ENCODE assay signal across 17 cellular contexts in genomic region chrX:113124693-113125092, GRCh38.
DNase-seq lines count a peak whose midpoint lies in the region; ATAC-seq, FAIRE-seq and TF ChIP-seq lines count a peak whose summit lies in the region.
"Had no signal": no experiment of that assay in that cellular context is flagged by ENCODE, and none has a peak within 500 bp of the region (broad histone marks: within the 10 kb centered on the region; RNA-seq: fewer than 3 reads in every experiment).

No MANE protein-coding gene starts in this region.

- H4K5ac ChIP-seq in H1 (ENCODE audit: insufficient read length, low read depth, low read length) (no peak overlapping the region), mesendoderm (ENCODE audit: low read length) (no peak overlapping the region)

- no peak overlapping the region for H2BK5ac ChIP-seq in H1 (ENCODE audit: low read depth, low read length)
- no peak overlapping the region for H2BK5ac ChIP-seq in mesendoderm (ENCODE audit: low read length)

- H3K36me3 ChIP-seq in GM23338 (ENCODE audit: insufficient read depth) = peaks cover 8% of the 10 kb centered on the region; the same call in 1 of the 2 replicates
- no peaks in the 10 kb centered on the region for H3K36me3 ChIP-seq in HUES6 (ENCODE audit: control insufficient read depth, insufficient read depth, low read length)
- H3K36me3 ChIP-seq in H1 (ENCODE audit: control insufficient read depth in 2 of 4, insufficient read depth in 4 of 4, low read length in 3 of 4) = no peaks in the 10 kb centered on the region
- no peaks in the 10 kb centered on the region for H3K36me3 ChIP-seq in neural progenitor cell
- no peaks in the 10 kb centered on the region for H3K36me3 ChIP-seq in mesendoderm (ENCODE audit: control insufficient read depth, insufficient read depth, low read length)
- H3K36me3 ChIP-seq in sigmoid colon = no peaks in the 10 kb centered on the region
- H3K36me3 ChIP-seq: BLaER1 had no signal

- H2AK5ac ChIP-seq in H1 (ENCODE audit: low read depth, low read length) = no peak overlapping the region
- no peak overlapping the region for H2AK5ac ChIP-seq in mesendoderm (ENCODE audit: low read length)

- peaks cover 2% of the 10 kb centered on the region; the same call in 1 of the 3 replicates for H3K36me3 Mint-ChIP-seq in GM23338 (ENCODE audit: low read depth)
- H3K36me3 Mint-ChIP-seq in neural progenitor cell = no peaks in the 10 kb centered on the region
- H3K36me3 Mint-ChIP-seq: CD14-positive monocyte; CD4-positive, alpha-beta memory T cell had no signal

- H4K8ac ChIP-seq in H1 (ENCODE audit: extremely low read depth, insufficient read depth, low read length) (no peak overlapping the region), mesendoderm (ENCODE audit: low read depth, low read length) (no peak overlapping the region)

- H3K27ac ChIP-seq in GM23338 (ENCODE audit: low read depth) (peak overlapping the region; percentile 82), HUES6 (ENCODE audit: low read depth, low read length) (peak overlapping the region; percentile 78), H1 (ENCODE audit: low read depth, low read length) (no peak overlapping the region), neural progenitor cell (no peak overlapping the region), mesendoderm (ENCODE audit: low read depth, low read length) (no peak overlapping the region), sigmoid colon (no peak overlapping the region)
- H3K27ac ChIP-seq: BLaER1, KMS-11 had no signal

- H3K9me3 Mint-ChIP-seq in GM23338 (no peaks in the 10 kb centered on the region; the same call in 2 of the 3 replicates), neural progenitor cell (peaks cover 4% of the 10 kb centered on the region)

- peak overlapping the region; percentile 51 for H3K9ac ChIP-seq in HUES6 (ENCODE audit: low read length)
- H3K9ac ChIP-seq in H1 (replicated peaks in 1 of 4; ENCODE audit: extremely low read depth in 1 of 4, low read depth in 3 of 4, low read length in 3 of 4) = no peak overlapping the region
- no peak overlapping the region for H3K9ac ChIP-seq in neural progenitor cell
- H3K9ac ChIP-seq in mesendoderm (ENCODE audit: low read length) = no peak overlapping the region
- H3K9ac ChIP-seq: BLaER1, KMS-11 had no signal

- no peaks in the 10 kb centered on the region for H3K9me2 ChIP-seq in GM23338 (ENCODE audit: insufficient read depth)

- no peak for TF ChIP-seq EP300 in H1 (IDR thresholded peaks at IDR 0.05; ENCODE audit: borderline replicate concordance in 1 of 2, low read depth in 2 of 2, low read length in 2 of 2)
- TF ChIP-seq EP300 in sigmoid colon (IDR thresholded peaks at IDR 0.05) = no peak

- H3F3A ChIP-seq in GM23338 (replicated peaks; ENCODE audit: low read depth) = no peaks in the 10 kb centered on the region
- no peaks in the 10 kb centered on the region for H3F3A ChIP-seq in neural progenitor cell (ENCODE audit: low read depth)

- H3K9me3 ChIP-seq in HUES6 (ENCODE audit: control insufficient read depth, insufficient read depth, low read depth, low read length) = peaks cover 10% of the 10 kb centered on the region
- H3K9me3 ChIP-seq in H1 (ENCODE audit: insufficient read depth in 2 of 2, low read depth in 1 of 2, low read length in 1 of 2) = no peaks in the 10 kb centered on the region
- peaks cover 3% of the 10 kb centered on the region for H3K9me3 ChIP-seq in neural progenitor cell (ENCODE audit: low read depth)
- no peaks in the 10 kb centered on the region for H3K9me3 ChIP-seq in sigmoid colon
- H3K9me3 ChIP-seq: BLaER1 had no signal

- intact Hi-C loops in sigmoid colon (cut with DNase I) = no loop called here

- H3K4me1 ChIP-seq in GM23338 (ENCODE audit: insufficient read depth) (peaks cover 13% of the 10 kb centered on the region; the same call in 1 of the 2 replicates), HUES6 (ENCODE audit: control insufficient read depth, insufficient read depth, low read length) (peaks cover 29% of the 10 kb centered on the region), H1 (replicated peaks in 1 of 4; ENCODE audit: control insufficient read depth in 3 of 4, insufficient read depth in 4 of 4, low read length in 3 of 4) (peaks cover 0 to 6% (median 4%) of the 10 kb centered on the region in 4 experiments; a peak in 3 of 7 replicates), neural progenitor cell (peaks cover 5% of the 10 kb centered on the region), mesendoderm (ENCODE audit: control insufficient read depth, low read depth, low read length) (no peaks in the 10 kb centered on the region), sigmoid colon (no peaks in the 10 kb centered on the region)
- H3K4me1 ChIP-seq: BLaER1 had no signal

- no peak overlapping the region for H2BK15ac ChIP-seq in H1 (ENCODE audit: low read length)
- no peak overlapping the region for H2BK15ac ChIP-seq in mesendoderm (replicated peaks; ENCODE audit: low read depth)

- H3K27me3 Mint-ChIP-seq in GM23338 (ENCODE audit: insufficient read depth, low read depth, poor library complexity) = no peaks in the 10 kb centered on the region
- no peaks in the 10 kb centered on the region for H3K27me3 Mint-ChIP-seq in neural progenitor cell (ENCODE audit: insufficient read depth, low read depth)
- H3K27me3 Mint-ChIP-seq: CD4-positive, alpha-beta memory T cell had no signal

- H3K14ac ChIP-seq in H1 (ENCODE audit: insufficient read length) = no peak overlapping the region

- peaks cover 17% of the 10 kb centered on the region; the same call in 2 of the 3 replicates for H3K4me1 Mint-ChIP-seq in GM23338
- H3K4me1 Mint-ChIP-seq in neural progenitor cell = no peaks in the 10 kb centered on the region
- H3K4me1 Mint-ChIP-seq: CD14-positive monocyte; CD4-positive, alpha-beta memory T cell had no signal

- no peaks in the 10 kb centered on the region for H3K79me2 ChIP-seq in GM23338 (replicated peaks; ENCODE audit: insufficient read depth)
- no peaks in the 10 kb centered on the region for H3K79me2 ChIP-seq in H1 (ENCODE audit: control insufficient read depth in 1 of 2, insufficient read depth in 2 of 2, low read length in 2 of 2)
- H3K79me2 ChIP-seq in neural progenitor cell (ENCODE audit: low read depth) = no peaks in the 10 kb centered on the region
- no peaks in the 10 kb centered on the region for H3K79me2 ChIP-seq in mesendoderm (ENCODE audit: control insufficient read depth, insufficient read depth, low read length)

- ATAC-seq in GM23338 (peak; percentile 80), GM21576 (IDR thresholded peaks at IDR 0.05; ENCODE audit: unreplicated experiment) (no peak)
- ATAC-seq: GM12878 had no signal

- peak overlapping the region; percentile 67 for H3K4me2 ChIP-seq in GM23338
- H3K4me2 ChIP-seq in H1 (ENCODE audit: insufficient read depth in 1 of 2, low read depth in 2 of 2, low read length in 2 of 2) = peak overlapping the region in 1 of 2 experiments; percentile 21; a peak in 1 of 4 replicates
- no peak overlapping the region for H3K4me2 ChIP-seq in neural progenitor cell
- no peak overlapping the region for H3K4me2 ChIP-seq in mesendoderm (ENCODE audit: low read length)
- H3K4me2 ChIP-seq: BLaER1, KMS-11 had no signal

- H3K23ac ChIP-seq in H1 (ENCODE audit: insufficient read length) (no peak overlapping the region), mesendoderm (ENCODE audit: low read length) (no peak overlapping the region)

- no peak overlapping the region for H2BK12ac ChIP-seq in H1 (ENCODE audit: low read depth, low read length)

- H3K27me3 ChIP-seq in GM23338 (ENCODE audit: insufficient read depth) (no peaks in the 10 kb centered on the region), HUES6 (ENCODE audit: control insufficient read depth, insufficient read depth, low read length) (no peaks in the 10 kb centered on the region), H1 (replicated peaks in 1 of 4; ENCODE audit: control insufficient read depth in 3 of 4, extremely low read depth in 1 of 4, insufficient read depth in 3 of 4, low read length in 3 of 4) (no peaks in the 10 kb centered on the region), neural progenitor cell (no peaks in the 10 kb centered on the region), mesendoderm (ENCODE audit: insufficient read depth, low read length, poor library complexity) (no peaks in the 10 kb centered on the region), sigmoid colon (no peaks in the 10 kb centered on the region)

- DNase-seq in GM23338 (ENCODE audit: low spot score) = peak; percentile 5
- DNase-seq in H1 (ENCODE audit: low read depth in 1 of 2, low spot score in 2 of 2) = no peak
- peak; percentile 12 for DNase-seq in neural progenitor cell (ENCODE audit: low spot score)
- no peak for DNase-seq in mesendoderm
- no peak for DNase-seq in sigmoid colon
- DNase-seq: 8988T; CD4-positive, alpha-beta memory T cell; DMS79 treated with DMSO at 0.1 percent for 48 hours; GOT3; HCEC 1CT had no signal

- H3K27ac Mint-ChIP-seq in GM23338 (peak overlapping the region; percentile 78), neural progenitor cell (no peak overlapping the region)
- H3K27ac Mint-ChIP-seq: CD14-positive monocyte; CD4-positive, alpha-beta memory T cell had no signal

- H3K79me1 ChIP-seq in H1 (ENCODE audit: low read depth, low read length) (no peaks in the 10 kb centered on the region), mesendoderm (ENCODE audit: low read length) (no peaks in the 10 kb centered on the region)

- POLR2A ChIA-PET in H1 (lab: Charles Lee; ENCODE audit: partially characterized antibody) = no interaction called here

- H3K4me3 Mint-ChIP-seq in GM23338 = no peak overlapping the region
- no peak overlapping the region for H3K4me3 Mint-ChIP-seq in neural progenitor cell
- H3K4me3 Mint-ChIP-seq: CD14-positive monocyte; CD4-positive, alpha-beta memory T cell had no signal

- FAIRE-seq in H1 (lab: Jason Lieb, UNC) = peak; percentile 81
- FAIRE-seq: GM12878, HTR-8/SVneo had no signal

- no peak overlapping the region for H4K91ac ChIP-seq in H1 (replicated peaks; ENCODE audit: insufficient read length, low read length)

- no peak overlapping the region for H2BK120ac ChIP-seq in H1 (replicated peaks; ENCODE audit: low read depth, low read length)
- no peak overlapping the region for H2BK120ac ChIP-seq in mesendoderm (ENCODE audit: low read depth, low read length)

- TF ChIP-seq POLR2A in H1 (IDR thresholded peaks at IDR 0.05; ENCODE audit: control extremely low read depth in 1 of 2, low read depth in 2 of 2, low read length in 2 of 2) = no peak
- no peak for TF ChIP-seq POLR2A in sigmoid colon (IDR thresholded peaks at IDR 0.05)

- no peak overlapping the region for H2BK20ac ChIP-seq in H1 (ENCODE audit: low read length)

- CTCF ChIA-PET in H1 (lab: Charles Lee; ENCODE audit: partially characterized antibody) = no interaction called here

- no peak for TF ChIP-seq RAD21 in H1 (IDR thresholded peaks at IDR 0.05 in 1 of 2, conservative IDR thresholded peaks at IDR 0.05 in 1 of 2; ENCODE audit: low read depth in 2 of 2, low read length in 2 of 2)

- H4K20me1 ChIP-seq in GM23338 (replicated peaks; ENCODE audit: insufficient read depth) = no peaks in the 10 kb centered on the region
- H4K20me1 ChIP-seq in H1 (replicated peaks in 1 of 2; ENCODE audit: control insufficient read depth in 1 of 2, insufficient read depth in 2 of 2, low read length in 2 of 2) = no peaks in the 10 kb centered on the region
- H4K20me1 ChIP-seq in neural progenitor cell (ENCODE audit: low read depth) = no peaks in the 10 kb centered on the region
- H4K20me1 ChIP-seq: BLaER1 had no signal

- no peak overlapping the region for H3K4ac ChIP-seq in H1 (replicated peaks; ENCODE audit: insufficient read length, low read depth, low read length)
- no peak overlapping the region for H3K4ac ChIP-seq in mesendoderm (ENCODE audit: low read depth, low read length)

- H2AFZ ChIP-seq in GM23338 = 0 out of 2 replicates have a peak overlapping the region, but pooled peaks have one; percentile 18
- H2AFZ ChIP-seq in H1 (ENCODE audit: low read length) = no peak overlapping the region
- peak overlapping the region; percentile 46 for H2AFZ ChIP-seq in neural progenitor cell (replicated peaks)

- no peak overlapping the region for H3K4me3 ChIP-seq in GM23338
- no peak overlapping the region for H3K4me3 ChIP-seq in HUES6 (ENCODE audit: low read depth, low read length)
- 0 out of 8 replicates have a peak overlapping the region, but pooled peaks of 1 of the 4 experiments have one; percentile 24 for H3K4me3 ChIP-seq in H1 (ENCODE audit: extremely low read depth in 1 of 4, insufficient read depth in 2 of 4, low read depth in 3 of 4, low read length in 4 of 4)
- H3K4me3 ChIP-seq in neural progenitor cell = no peak overlapping the region
- H3K4me3 ChIP-seq in mesendoderm (ENCODE audit: low read length) = no peak overlapping the region
- H3K4me3 ChIP-seq in sigmoid colon = no peak overlapping the region
- H3K4me3 ChIP-seq: BLaER1, GM12878 had no signal

- no peaks in the 10 kb centered on the region for H3K23me2 ChIP-seq in H1 (ENCODE audit: low read depth, low read length)

- no peak for TF ChIP-seq CTCF in GM23338 (conservative IDR thresholded peaks at IDR 0.05; ENCODE audit: low read depth in 2 of 2)
- TF ChIP-seq CTCF in H1 (IDR thresholded peaks at IDR 0.05; ENCODE audit: control extremely low read depth in 1 of 3, insufficient read depth in 1 of 3, low read depth in 1 of 3, low read length in 3 of 3) = no peak
- TF ChIP-seq CTCF in neural progenitor cell (IDR thresholded peaks at IDR 0.05) = no peak
- TF ChIP-seq CTCF in sigmoid colon (IDR thresholded peaks at IDR 0.05) = no peak

- H3K56ac ChIP-seq in H1 (replicated peaks; ENCODE audit: insufficient read length, low read depth, low read length) = no peak overlapping the region
- no peak overlapping the region for H3K56ac ChIP-seq in mesendoderm (ENCODE audit: low read length)

- H3K18ac ChIP-seq in H1 (ENCODE audit: extremely low read depth, low read length) = no peak overlapping the region
- H3K18ac ChIP-seq in mesendoderm (ENCODE audit: low read length) = no peak overlapping the region

Comparison
In these comparisons a context has a peak if more than half of its experiments do, and no peak if none do; other contexts are left out.
1. DNase-seq: peak in GM23338 (single experiment) and neural progenitor cell (single experiment); none in H1 (0 of 2), mesendoderm (single experiment) and sigmoid colon (single experiment).
2. H3K27ac ChIP-seq: peak in GM23338 (single experiment) and HUES6 (single experiment); none in H1 (single experiment), neural progenitor cell (single experiment), mesendoderm (single experiment) and sigmoid colon (0 of 4).